In the genomic region with DNA sequence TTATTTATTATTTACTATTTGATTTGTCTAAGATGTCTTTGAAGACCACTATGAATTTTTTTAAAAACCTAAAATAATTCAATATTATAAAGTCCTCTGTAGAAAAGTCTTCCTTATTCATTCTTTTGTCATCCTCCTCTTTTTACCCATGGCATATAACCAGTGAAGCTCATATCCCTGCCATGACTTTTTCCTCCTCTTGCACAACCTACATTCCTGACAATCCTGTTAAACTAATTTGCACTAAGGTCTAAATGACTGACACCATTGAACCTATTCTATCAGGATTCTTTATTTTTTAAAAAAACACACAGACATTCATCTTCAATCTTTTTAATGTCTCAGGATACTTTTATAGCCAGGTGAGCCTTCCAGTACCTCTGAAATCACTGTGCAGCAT, we compare ENCODE assay signal across 17 cellular contexts.
DNase-seq lines count a peak whose midpoint lies in the region; ATAC-seq, FAIRE-seq and TF ChIP-seq lines count a peak whose summit lies in the region.
"Had no signal": no experiment of that assay in that cellular context is flagged by ENCODE, and none has a peak within 500 bp of the region (broad histone marks: within the 10 kb centered on the region; RNA-seq: fewer than 3 reads in every experiment).

No MANE protein-coding gene starts in this region.

- H3K27me3 ChIP-seq in bronchial epithelial cell (ENCODE audit: control insufficient read depth, insufficient read depth, low read length), result no peaks in the 10 kb centered on the region
- H3K27me3 ChIP-seq: BLaER1 treated with 17β-estradiol and CSF1 and Interleukin-3, amounts not matched to agents 10 nM and 100 nM had no signal

- H3K27ac ChIP-seq in coronary artery, result no peak overlapping the region
- H3K27ac ChIP-seq: 22Rv1; BLaER1 treated with 17β-estradiol and CSF1 and Interleukin-3, amounts not matched to agents 10 nM and 100 nM had no signal

- FAIRE-seq in bronchial epithelial cell (lab: Jason Lieb, UNC), result no peak
- FAIRE-seq: GM12892, RCC 7860 had no signal

- ATAC-seq in Right ventricle myocardium superior (ENCODE audit: poor library complexity) (peak; percentile 46), Right ventricle myocardium inferior (no peak), HG03159 (IDR thresholded peaks at IDR 0.05; ENCODE audit: unreplicated experiment) (no peak)

- intact Hi-C loops in Right ventricle myocardium superior (cut with DNase I), result loop anchor here (10.0 kb wide), 3 partner anchors 138 to 378 kb away; no protein-coding TSS in a partner anchor
- intact Hi-C loops in Right ventricle myocardium inferior (cut with DNase I), result loop anchor here (5.0 kb wide), 1 partner anchor 136 kb away; no protein-coding TSS in a partner anchor

- DNase-seq in Right ventricle myocardium superior (no peak), Right ventricle myocardium inferior (ENCODE audit: missing footprints) (no peak), bronchial epithelial cell (ENCODE audit: low read depth) (peak; percentile 47), kidney glomerular epithelial cell (lab: John Stamatoyannopoulos, UW) (peak; percentile 44), coronary artery (ENCODE audit: low spot score) (no peak), NCI-H2029 treated with DMSO at 0.1 percent for 48 hours (lab: John Stamatoyannopoulos, UW) (no peak), NCI-H2171 treated with DMSO at 0.1 percent for 48 hours (lab: John Stamatoyannopoulos, UW) (no peak)
- DNase-seq: DMS53, NCI-H1417 treated with DMSO at 0.1 percent for 48 hours, NCI-H2029, NCI-H510A treated with DMSO at 0.1 percent for 48 hours, SIG-M5 had no signal

- no peaks in the 10 kb centered on the region for H3K36me3 ChIP-seq in bronchial epithelial cell (ENCODE audit: control insufficient read depth, insufficient read depth, low read length)
- H3K36me3 ChIP-seq: BLaER1 treated with 17β-estradiol and CSF1 and Interleukin-3, amounts not matched to agents 10 nM and 100 nM had no signal

- H3K4me3 ChIP-seq in bronchial epithelial cell (ENCODE audit: low read depth, low read length) (no peak overlapping the region), coronary artery (no peak overlapping the region)
- H3K4me3 ChIP-seq: BLaER1 treated with 17β-estradiol and CSF1 and Interleukin-3, amounts not matched to agents 10 nM and 100 nM had no signal

- TF ChIP-seq CTCF in bronchial epithelial cell (IDR thresholded peaks at IDR 0.05; ENCODE audit: insufficient read depth, low read length, severe bottlenecking) (no peak), coronary artery (IDR thresholded peaks at IDR 0.05) (no peak)

Comparison
In these comparisons a context has a peak if more than half of its experiments do, and no peak if none do; other contexts are left out.
1. DNase-seq: peak in bronchial epithelial cell (single experiment) and kidney glomerular epithelial cell (single experiment); none in Right ventricle myocardium superior (single experiment), Right ventricle myocardium inferior (single experiment), coronary artery (single experiment), NCI-H2029 treated with DMSO at 0.1 percent for 48 hours (single experiment) and NCI-H2171 treated with DMSO at 0.1 percent for 48 hours (single experiment).